In the genomic region with DNA sequence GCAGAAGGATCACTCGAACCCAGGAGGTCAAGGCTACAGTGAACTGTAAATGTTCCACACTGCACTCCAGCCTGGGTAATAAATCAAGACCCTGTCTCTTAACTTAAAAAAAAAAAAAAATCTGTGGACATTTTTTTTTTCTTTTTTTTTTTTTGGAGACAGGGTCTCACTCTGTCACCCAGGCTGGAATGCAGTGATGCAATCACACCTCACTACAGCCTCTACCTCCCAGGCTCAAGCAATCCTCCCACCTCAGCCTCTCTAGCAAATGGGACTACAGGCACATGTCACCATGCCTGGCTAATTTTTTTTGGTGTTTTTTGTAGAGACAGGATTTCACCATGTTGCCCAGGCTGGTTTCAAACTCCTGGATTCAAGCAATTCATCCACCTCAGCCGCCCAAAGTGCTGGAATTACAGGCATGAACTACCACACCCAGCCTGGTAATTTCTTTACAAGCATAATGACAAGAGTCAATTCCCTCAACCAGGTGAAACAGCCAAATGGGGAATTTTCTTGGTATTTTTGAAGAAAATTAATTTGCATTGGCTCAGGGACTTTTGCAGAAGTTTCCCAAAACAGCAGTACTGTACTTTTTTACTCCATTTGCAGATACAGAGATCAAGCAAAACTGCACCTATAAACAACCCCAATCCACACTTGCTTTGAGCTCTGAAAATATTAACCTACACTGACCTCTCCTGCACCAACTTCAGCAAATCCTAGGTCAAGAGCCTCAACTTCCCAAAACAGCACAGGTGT, we compare ENCODE assay signal across 2 cellular contexts.
TF ChIP-seq lines count a peak whose summit lies in the region.

No MANE protein-coding gene starts in this region.

TF ChIP-seq in HEK293T, 16 proteins besides CTCF, POLR2A, EP300 and RAD21:
- no peak for TF ChIP-seq FOXM1 (IDR thresholded peaks at IDR 0.05; ENCODE audit: borderline replicate concordance)
- TF ChIP-seq ZNF384 (IDR thresholded peaks at IDR 0.05), result peak; percentile 86
- TF ChIP-seq, protein P1, sequence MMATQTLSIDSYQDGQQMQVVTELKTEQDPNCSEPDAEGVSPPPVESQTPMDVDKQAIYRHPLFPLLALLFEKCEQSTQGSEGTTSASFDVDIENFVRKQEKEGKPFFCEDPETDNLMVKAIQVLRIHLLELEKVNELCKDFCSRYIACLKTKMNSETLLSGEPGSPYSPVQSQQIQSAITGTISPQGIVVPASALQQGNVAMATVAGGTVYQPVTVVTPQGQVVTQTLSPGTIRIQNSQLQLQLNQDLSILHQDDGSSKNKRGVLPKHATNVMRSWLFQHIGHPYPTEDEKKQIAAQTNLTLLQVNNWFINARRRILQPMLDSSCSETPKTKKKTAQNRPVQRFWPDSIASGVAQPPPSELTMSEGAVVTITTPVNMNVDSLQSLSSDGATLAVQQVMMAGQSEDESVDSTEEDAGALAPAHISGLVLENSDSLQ (IDR thresholded peaks at IDR 0.05), result peak; percentile 73
- no peak for TF ChIP-seq SP1 (IDR thresholded peaks at IDR 0.05)

TF ChIP-seq in H1, 55 proteins besides CTCF, POLR2A, EP300 and RAD21:
- TF ChIP-seq SP4 (IDR thresholded peaks at IDR 0.05; ENCODE audit: low read length), result no peak
- TF ChIP-seq CBX5 (IDR thresholded peaks at IDR 0.05; ENCODE audit: low read depth, low read length), result no peak
- TF ChIP-seq CREB1 (IDR thresholded peaks at IDR 0.05), result no peak
- no peak for TF ChIP-seq MAFK (IDR thresholded peaks at IDR 0.05; ENCODE audit: low read depth, low read length)
- TF ChIP-seq CEBPB (IDR thresholded peaks at IDR 0.05; ENCODE audit: low read depth, low read length), result 0 out of 2 replicates have a peak, but pooled peaks have one; percentile 28
- no peak for TF ChIP-seq GABPA (IDR thresholded peaks at IDR 0.05; ENCODE audit: borderline replicate concordance, insufficient read depth, low read length)
- no peak for TF ChIP-seq RFX5 (IDR thresholded peaks at IDR 0.05; ENCODE audit: borderline replicate concordance, low read depth, low read length)
- TF ChIP-seq POLR2AphosphoS5 (IDR thresholded peaks at IDR 0.05; ENCODE audit: low read depth, low read length), result no peak
